ENCODE assay signal across 23 cellular contexts in genomic region chr7:146922777-146923176, GRCh38.
"Had no signal": no experiment of that assay in that cellular context is flagged by ENCODE, and none has a peak within 500 bp of the region (broad histone marks: within the 10 kb centered on the region; RNA-seq: fewer than 3 reads in every experiment).

No MANE protein-coding gene starts in this region.

- H3K36me3 ChIP-seq: Peyer's patch, SJCRH30 had no signal

- H3K4me3 ChIP-seq: K562, Peyer's patch, SJCRH30 had no signal

- H3K27ac ChIP-seq: Peyer's patch, RWPE1, SJCRH30 had no signal

- H3K27me3 ChIP-seq: Peyer's patch had no signal

- DNase-seq: activated CD4-positive, alpha-beta T cell treated with anti-CD3 and anti-CD28 coated beads for 48 hours; activated CD4-positive, alpha-beta T cell treated with anti-CD3 and anti-CD28 coated beads, Interleukin-2, amount 50 U/mL, for 4 hours; activated CD4-positive, CD25-positive, alpha-beta regulatory T cell treated with anti-CD3 and anti-CD28 coated beads, Interleukin-2, amount 50 U/mL, for 72 hours; activated CD8-positive, alpha-beta memory T cell treated with anti-CD3 and anti-CD28 coated beads, Interleukin-2, amount 50 U/mL, for 48 hours; activated CD8-positive, alpha-beta T cell treated with anti-CD3 and anti-CD28 coated beads, Interleukin-2, amount 10 ng/mL, durations not matched to agents 7 days and 5 days; activated T-cell treated with anti-CD3 and anti-CD28 coated beads, Interleukin-2, amount 50 U/mL, for 1 hour; amygdala; Karpas-422; MM.1S; NCI-H1105; NCI-H1436; NCI-H1694 treated with DMSO at 0.1 percent for 48 hours; NCI-H2029 treated with DMSO at 0.1 percent for 48 hours; NCI-H510A treated with DMSO at 0.1 percent for 48 hours; NCI-H69; NK-92 treated with Interleukin-12 subunit alpha and Interleukin-12 subunit beta, amount 100 ng/mL, for 24 hours; Peyer's patch; Right ventricle myocardium superior; SJCRH30; T-helper 17 cell; T-helper 9 cell had no signal

- H3K4me1 ChIP-seq: Peyer's patch, SJCRH30 had no signal

- H3K9me3 ChIP-seq: SJCRH30 had no signal
